ENCODE assay signal across 9 cellular contexts in genomic region chrX:136779346-136779781, GRCh38. TPM values are rescaled to one million over a fixed set of nuclear protein-coding genes. Genes with fewer than 3 reads are reported as not detected.
DNase-seq lines count a peak whose midpoint lies in the region; ATAC-seq lines count a peak whose summit lies in the region.
"Had no signal": no experiment of that assay in that cellular context is flagged by ENCODE, and none has a peak within 500 bp of the region (broad histone marks: within the 10 kb centered on the region; RNA-seq: fewer than 3 reads in every experiment).

No MANE protein-coding gene starts in this region.

- DNase-seq in activated CD4-positive, CD25-positive, alpha-beta regulatory T cell (lab: John Stamatoyannopoulos, UW): no peak
- DNase-seq in activated naive CD4-positive, alpha-beta T cell treated with anti-CD3 and anti-CD28 coated beads, Interleukin-2, amount 50 U/mL, for 72 hours (ENCODE audit: low spot score in 2 of 2): no peak
- peak in 1 of 2 donors; percentile 49 for DNase-seq in stimulated activated effector memory CD8-positive, alpha-beta T cell treated with anti-CD3 and anti-CD28 coated beads, Interleukin-12 subunit alpha, Interleukin-12 subunit beta, amount 100 ng/mL, for 72 hours (ENCODE audit: low spot score in 2 of 2)
- DNase-seq in NCI-H1105 treated with DMSO at 0.1 percent for 48 hours (lab: John Stamatoyannopoulos, UW) (no peak), mucosa of gallbladder (ENCODE audit: low spot score) (no peak)

- H3K36me3 Mint-ChIP-seq in activated naive CD4-positive, alpha-beta T cell treated with anti-CD3 and anti-CD28 coated beads, Interleukin-2, amount 50 U/mL, for 72 hours: peaks cover 21 to 22% of the 10 kb centered on the region in 2 donors
- no peaks in the 10 kb centered on the region for H3K36me3 Mint-ChIP-seq in stimulated activated effector memory CD8-positive, alpha-beta T cell treated with anti-CD3 and anti-CD28 coated beads, Interleukin-12 subunit alpha, Interleukin-12 subunit beta, amount 100 ng/mL, for 72 hours

- no peaks in the 10 kb centered on the region for H3K9me3 Mint-ChIP-seq in activated naive CD4-positive, alpha-beta T cell treated with anti-CD3 and anti-CD28 coated beads, Interleukin-2, amount 50 U/mL, for 72 hours
- H3K9me3 Mint-ChIP-seq in stimulated activated effector memory CD8-positive, alpha-beta T cell treated with anti-CD3 and anti-CD28 coated beads, Interleukin-12 subunit alpha, Interleukin-12 subunit beta, amount 100 ng/mL, for 72 hours: no peaks in the 10 kb centered on the region

- H3K27ac Mint-ChIP-seq in activated naive CD4-positive, alpha-beta T cell treated with anti-CD3 and anti-CD28 coated beads, Interleukin-2, amount 50 U/mL, for 72 hours: peak overlapping the region; percentile 93 to 98
- H3K27ac Mint-ChIP-seq in stimulated activated effector memory CD8-positive, alpha-beta T cell treated with anti-CD3 and anti-CD28 coated beads, Interleukin-12 subunit alpha, Interleukin-12 subunit beta, amount 100 ng/mL, for 72 hours: peak overlapping the region; percentile 97

- peaks cover 57% of the 10 kb centered on the region for H3K4me1 Mint-ChIP-seq in stimulated activated effector memory CD8-positive, alpha-beta T cell treated with anti-CD3 and anti-CD28 coated beads, Interleukin-12 subunit alpha, Interleukin-12 subunit beta, amount 100 ng/mL, for 72 hours

- H3K4me3 Mint-ChIP-seq in stimulated activated effector memory CD8-positive, alpha-beta T cell treated with anti-CD3 and anti-CD28 coated beads, Interleukin-12 subunit alpha, Interleukin-12 subunit beta, amount 100 ng/mL, for 72 hours: peak overlapping the region; percentile 84

- ATAC-seq in activated CD4-positive, CD25-positive, alpha-beta regulatory T cell treated with anti-CD3 and anti-CD28 coated beads, Interleukin-2, amount 50 U/mL, for 24 hours: peak; percentile 77 to 83
- ATAC-seq in HG03520 (IDR thresholded peaks at IDR 0.05; ENCODE audit: unreplicated experiment) (peak; percentile 41), HG02571 (IDR thresholded peaks at IDR 0.05; ENCODE audit: unreplicated experiment) (no peak)
- peak; percentile 81 to 85 for ATAC-seq in activated naive CD4-positive, alpha-beta T cell treated with anti-CD3 and anti-CD28 coated beads, Interleukin-2, amount 50 U/mL, for 72 hours
- ATAC-seq in stimulated activated effector memory CD8-positive, alpha-beta T cell treated with anti-CD3 and anti-CD28 coated beads, Interleukin-12 subunit alpha, Interleukin-12 subunit beta, amount 100 ng/mL, for 72 hours: peak; percentile 89
- ATAC-seq: A549 had no signal

RNA-seq across cellular contexts. Expression of gene ARHGEF6, which starts 1.4 kb away (rescaled TPM):
- total RNA-seq in activated naive CD4-positive, alpha-beta T cell treated with anti-CD3 and anti-CD28 coated beads, Interleukin-2, amount 50 U/mL, for 72 hours: 10 to 100 TPM; 59.5 to 80.3 TPM
- 18.9 TPM for total RNA-seq in mucosa of gallbladder
